ENCODE assay signal across 9 cellular contexts in the genomic region with DNA sequence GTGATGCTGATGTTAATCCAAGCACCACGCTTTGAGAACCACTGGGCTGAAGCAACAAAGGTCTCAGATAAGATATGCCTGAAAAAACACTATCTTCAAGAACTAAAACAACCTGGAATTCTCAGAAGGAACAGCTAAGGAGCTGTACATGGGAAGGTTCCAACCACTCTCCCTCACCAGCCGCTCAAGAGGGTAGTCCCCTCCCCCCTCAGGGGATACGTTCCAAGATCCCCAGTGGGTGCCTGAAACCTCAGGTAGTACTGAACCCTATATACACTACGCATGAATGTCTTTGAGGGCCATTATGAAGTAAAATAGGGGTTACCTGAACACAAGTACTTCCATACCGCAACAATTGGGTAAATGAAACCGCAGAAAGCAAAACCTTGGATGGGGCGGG.
DNase-seq lines count a peak whose midpoint lies in the region; ATAC-seq and TF ChIP-seq lines count a peak whose summit lies in the region.
"Had no signal": no experiment of that assay in that cellular context is flagged by ENCODE, and none has a peak within 500 bp of the region (broad histone marks: within the 10 kb centered on the region; RNA-seq: fewer than 3 reads in every experiment).

No MANE protein-coding gene starts in this region.

- ATAC-seq in DND-41 (ENCODE audit: insufficient read depth, low read depth) = no peak
- no peak for ATAC-seq in HG03457 (IDR thresholded peaks at IDR 0.05; ENCODE audit: unreplicated experiment)
- no peak for ATAC-seq in HG02970 (IDR thresholded peaks at IDR 0.05; ENCODE audit: low FRiP score, unreplicated experiment)

- H3K9me3 ChIP-seq in DND-41 (ENCODE audit: insufficient read depth, low read length, severe bottlenecking) (no peaks in the 10 kb centered on the region), duodenal mucosa (ENCODE audit: control insufficient read depth in 1 of 2, low read length in 2 of 2) (no peaks in the 10 kb centered on the region), neuron (ENCODE audit: low read length) (no peaks in the 10 kb centered on the region)
- H3K9me3 ChIP-seq in effector memory CD4-positive, alpha-beta T cell (ENCODE audit: control insufficient read depth, low read length) = no peaks in the 10 kb centered on the region

- no peak overlapping the region for H3K27ac ChIP-seq in DND-41 (ENCODE audit: low read length)
- H3K27ac ChIP-seq in duodenal mucosa (ENCODE audit: low read depth, low read length) = no peak overlapping the region
- H3K27ac ChIP-seq in effector memory CD4-positive, alpha-beta T cell (ENCODE audit: insufficient read depth, low read length, poor library complexity, severe bottlenecking) = no peak overlapping the region

- H3K27me3 ChIP-seq in DND-41 (ENCODE audit: insufficient read depth, low read length, poor library complexity) (no peaks in the 10 kb centered on the region), duodenal mucosa (ENCODE audit: control insufficient read depth in 1 of 2, insufficient read depth in 2 of 2, low read length in 2 of 2) (no peaks in the 10 kb centered on the region), neuron (ENCODE audit: insufficient read depth, low read length) (no peaks in the 10 kb centered on the region)
- H3K27me3 ChIP-seq in effector memory CD4-positive, alpha-beta T cell (replicated peaks; ENCODE audit: control insufficient read depth, insufficient read depth, low read length, poor library complexity, severe bottlenecking) = no peaks in the 10 kb centered on the region

- peak overlapping the region; percentile 24 for H3K9ac ChIP-seq in DND-41 (ENCODE audit: low read depth, low read length)
- no peak overlapping the region for H3K9ac ChIP-seq in duodenal mucosa (ENCODE audit: low read depth in 1 of 2, low read length in 2 of 2)

- H4K20me1 ChIP-seq in DND-41 (ENCODE audit: insufficient read depth, low read length) = peaks cover 62% of the 10 kb centered on the region

- peak overlapping the region; percentile 81 for H3K4me2 ChIP-seq in DND-41 (ENCODE audit: insufficient read depth, low read length)

- no peak for TF ChIP-seq CTCF in DND-41 (IDR thresholded peaks at IDR 0.05; ENCODE audit: borderline replicate concordance, extremely low read depth, low read length, poor library complexity, severe bottlenecking)

- H3K4me1 ChIP-seq in DND-41 (ENCODE audit: insufficient read depth, low read length) = peaks cover 38% of the 10 kb centered on the region
- peaks cover 22 to 28% of the 10 kb centered on the region in 2 donors for H3K4me1 ChIP-seq in duodenal mucosa (ENCODE audit: control insufficient read depth in 1 of 2, insufficient read depth in 2 of 2, low read length in 2 of 2)
- peaks cover 22% of the 10 kb centered on the region for H3K4me1 ChIP-seq in neuron (ENCODE audit: insufficient read depth, low read length)
- peaks cover 13% of the 10 kb centered on the region for H3K4me1 ChIP-seq in effector memory CD4-positive, alpha-beta T cell (ENCODE audit: control insufficient read depth, insufficient read depth, low read length, poor library complexity, severe bottlenecking)

- peaks cover 67% of the 10 kb centered on the region for H3K79me2 ChIP-seq in DND-41 (ENCODE audit: insufficient read depth, low read length)

- no peak for DNase-seq in DND-41
- peak; percentile 33 for DNase-seq in NCI-H69 (lab: John Stamatoyannopoulos, UW)
- no peak for DNase-seq in effector memory CD4-positive, alpha-beta T cell
- no peak for DNase-seq in amniotic stem cell (lab: John Stamatoyannopoulos, UW)
- DNase-seq: NCI-H526 treated with DMSO at 0.1 percent for 48 hours had no signal

- H3K4me3 ChIP-seq in DND-41 (ENCODE audit: low read depth in 1 of 2, low read length in 2 of 2) (peak overlapping the region; percentile 42 to 76; a peak in 3 of 4 replicates), duodenal mucosa (ENCODE audit: low read depth in 1 of 2, low read length in 2 of 2) (peak overlapping the region; percentile 9 to 29), neuron (ENCODE audit: low read length) (peak overlapping the region; percentile 93)
- H3K4me3 ChIP-seq in effector memory CD4-positive, alpha-beta T cell (ENCODE audit: insufficient read depth, low read depth, low read length, poor library complexity, severe bottlenecking) = no peak overlapping the region

- peaks cover 56% of the 10 kb centered on the region for H3K36me3 ChIP-seq in DND-41 (ENCODE audit: insufficient read depth, low read length)
- H3K36me3 ChIP-seq in duodenal mucosa (ENCODE audit: control insufficient read depth in 1 of 2, insufficient read depth in 2 of 2, low read length in 2 of 2) = peaks cover 15 to 35% of the 10 kb centered on the region in 2 donors
- H3K36me3 ChIP-seq in neuron (ENCODE audit: insufficient read depth, low read length) = peaks cover 41% of the 10 kb centered on the region
- H3K36me3 ChIP-seq in effector memory CD4-positive, alpha-beta T cell (ENCODE audit: control insufficient read depth, insufficient read depth, low read length) = peaks cover 17% of the 10 kb centered on the region

- H2AFZ ChIP-seq in DND-41 (ENCODE audit: low read depth, low read length) (no peak overlapping the region), neuron (ENCODE audit: low read depth, low read length) (no peak overlapping the region)
